Comparison of ENCODE assay signal across 9 cellular contexts in genomic region chrX:15930585-15930984, GRCh38.
DNase-seq lines count a peak whose midpoint lies in the region; ATAC-seq and TF ChIP-seq lines count a peak whose summit lies in the region.
"Had no signal": no experiment of that assay in that cellular context is flagged by ENCODE, and none has a peak within 500 bp of the region (broad histone marks: within the 10 kb centered on the region; RNA-seq: fewer than 3 reads in every experiment).

No MANE protein-coding gene starts in this region.

- H3K9me3 ChIP-seq in H9 (ENCODE audit: control insufficient read depth, low read depth, low read length) (no peaks in the 10 kb centered on the region), PC-9 (ENCODE audit: insufficient read depth, low read depth) (no peaks in the 10 kb centered on the region), hepatocyte (ENCODE audit: low read depth) (no peaks in the 10 kb centered on the region)

- H3K23me2 ChIP-seq in H9 (ENCODE audit: insufficient read length, low read depth, low read length, poor library complexity, severe bottlenecking) = no peaks in the 10 kb centered on the region

- intact Hi-C loops in PC-9 (cut with micrococcal nuclease; ENCODE audit: unreplicated experiment) = loop anchor here (2.0 to 5.0 kb wide), 3 partner anchors 192 to 740 kb away; partner anchors contain the start of gene GRPR

- no peak overlapping the region for H3K4me2 ChIP-seq in H9 (ENCODE audit: insufficient read depth, insufficient read length, low read length)
- H3K4me2 ChIP-seq in PC-9 = no peak overlapping the region
- no peak overlapping the region for H3K4me2 ChIP-seq in hepatocyte

- H3K18ac ChIP-seq in H9 (ENCODE audit: insufficient read length, low read depth, low read length) = no peak overlapping the region

- no peak overlapping the region for H2BK5ac ChIP-seq in H9 (ENCODE audit: insufficient read length, low read length)

- no peaks in the 10 kb centered on the region for H3K79me1 ChIP-seq in H9 (ENCODE audit: insufficient read depth, low read depth, low read length, poor library complexity, severe bottlenecking)

- H4K20me1 ChIP-seq in H9 (ENCODE audit: control insufficient read depth, insufficient read depth, insufficient read length) (no peaks in the 10 kb centered on the region), PC-9 (ENCODE audit: insufficient read depth) (no peaks in the 10 kb centered on the region), hepatocyte (ENCODE audit: insufficient read depth, poor library complexity, severe bottlenecking) (no peaks in the 10 kb centered on the region)

- no peaks in the 10 kb centered on the region for H3K27me3 ChIP-seq in H9 (ENCODE audit: insufficient read depth, low read length)
- no peaks in the 10 kb centered on the region for H3K27me3 ChIP-seq in PC-9 (ENCODE audit: insufficient read depth, low read depth)
- H3K27me3 ChIP-seq in hepatocyte = no peaks in the 10 kb centered on the region

- H3K14ac ChIP-seq in H9 (ENCODE audit: insufficient read depth, low read length) = no peak overlapping the region

- H4K5ac ChIP-seq in H9 (ENCODE audit: insufficient read length, low read depth, low read length) = no peak overlapping the region

- H3F3A ChIP-seq in PC-9 (ENCODE audit: insufficient read depth, low read depth) = no peaks in the 10 kb centered on the region

- no peaks in the 10 kb centered on the region for H3K36me3 ChIP-seq in PC-9 (ENCODE audit: low read depth)
- H3K36me3 ChIP-seq in hepatocyte (replicated peaks; ENCODE audit: insufficient read depth, low read depth) = no peaks in the 10 kb centered on the region

- POLR2A ChIA-PET in PC-9 (lab: Charles Lee; ENCODE audit: unreplicated experiment) = no interaction called here

- TF ChIP-seq CTCF in C4-2B (conservative IDR thresholded peaks at IDR 0.05) = peak; percentile 47
- peak; percentile 79 for TF ChIP-seq CTCF in H9 (conservative IDR thresholded peaks at IDR 0.05)
- peak; percentile 27; the same call in 1 of the 2 replicates for TF ChIP-seq CTCF in PC-9 (conservative IDR thresholded peaks at IDR 0.05)
- TF ChIP-seq CTCF in hepatocyte (IDR thresholded peaks at IDR 0.05; ENCODE audit: poor library complexity) = peak; percentile 58

- no peak overlapping the region for H3K4me3 Mint-ChIP-seq in H9
- H3K4me3 Mint-ChIP-seq: immature natural killer cell had no signal

- no peak overlapping the region for H3K9ac ChIP-seq in H9 (ENCODE audit: extremely low read depth, insufficient read length, low read length)

- no peak overlapping the region for H2BK20ac ChIP-seq in H9 (ENCODE audit: low read depth, low read length, poor library complexity, severe bottlenecking)

- no peaks in the 10 kb centered on the region for H3K27me3 Mint-ChIP-seq in H9 (ENCODE audit: low read depth)

- peaks cover 0 to 2% of the 10 kb centered on the region in 2 experiments; a peak in 2 of 5 replicates for H3K9me3 Mint-ChIP-seq in H9
- H3K9me3 Mint-ChIP-seq: immature natural killer cell had no signal

- H4K91ac ChIP-seq in H9 (ENCODE audit: insufficient read length, low read depth, low read length) = no peak overlapping the region

- DNase-seq in H9 (no peak), PC-9 (no peak), hepatocyte (ENCODE audit: low spot score) (peak; percentile 58), NCI-H2029 (lab: John Stamatoyannopoulos, UW) (no peak), NCI-H1436 (lab: John Stamatoyannopoulos, UW) (no peak)
- DNase-seq: immature natural killer cell had no signal

- H3K9me2 ChIP-seq in PC-9 (ENCODE audit: insufficient read depth) (no peaks in the 10 kb centered on the region), hepatocyte (replicated peaks; ENCODE audit: insufficient read depth) (no peaks in the 10 kb centered on the region)

- H3T11ph ChIP-seq in H9 (ENCODE audit: low read length) = no peak overlapping the region

- no peak overlapping the region for H3K56ac ChIP-seq in H9 (ENCODE audit: insufficient read length, low read depth, low read length)

- H2BK15ac ChIP-seq in H9 (ENCODE audit: low read depth, low read length) = no peak overlapping the region

- no peak overlapping the region for H3K4ac ChIP-seq in H9 (ENCODE audit: low read depth, low read length)

- peaks cover 7% of the 10 kb centered on the region for H3K4me1 ChIP-seq in H9 (ENCODE audit: insufficient read depth, low read length)
- H3K4me1 ChIP-seq in PC-9 (replicated peaks; ENCODE audit: insufficient read depth) = no peaks in the 10 kb centered on the region
- H3K4me1 ChIP-seq in hepatocyte (ENCODE audit: insufficient read depth) = peaks cover 24% of the 10 kb centered on the region

- H2AFZ ChIP-seq in H9 (ENCODE audit: low read length) = no peak overlapping the region
- H2AFZ ChIP-seq in PC-9 = no peak overlapping the region
- no peak overlapping the region for H2AFZ ChIP-seq in hepatocyte

- no peak overlapping the region for H2BK12ac ChIP-seq in H9 (ENCODE audit: insufficient read length, low read depth, low read length)

- peaks cover 0 to 6% (median 2%) of the 10 kb centered on the region in 3 experiments; a peak in 4 of 7 replicates for H3K36me3 Mint-ChIP-seq in H9 (ENCODE audit: insufficient read depth in 1 of 3, low read depth in 3 of 3)
- H3K36me3 Mint-ChIP-seq: immature natural killer cell had no signal

- H4K8ac ChIP-seq in H9 (replicated peaks; ENCODE audit: insufficient read length, low read depth, low read length) = no peak overlapping the region

- H3K4me3 ChIP-seq in PC-9 = no peak overlapping the region
- no peak overlapping the region for H3K4me3 ChIP-seq in hepatocyte

- BruUV-seq in PC-9 (replicated peaks; lab: Mats Ljungman, UMichigan) = no TSS peak

- no peak overlapping the region for H2BK120ac ChIP-seq in H9 (ENCODE audit: low read depth, low read length, poor library complexity, severe bottlenecking)

- no CpG with 5 or more reads among the region's 5 CpGs for WGBS in H9 (ENCODE audit: extremely low coverage, insufficient read length, low lambda C conversion rate)
- 5% methylated on average over 5 of the region's 5 CpGs for WGBS in hepatocyte (ENCODE audit: low lambda C conversion rate, missing lambda C conversion rate)

- CTCF ChIA-PET in PC-9 (lab: Charles Lee) = no interaction called here

- peak overlapping the region in 1 of 3 experiments; percentile 55; a peak in 1 of 7 replicates for H3K27ac Mint-ChIP-seq in H9
- H3K27ac Mint-ChIP-seq: immature natural killer cell had no signal

- no peak overlapping the region for H2AK5ac ChIP-seq in H9 (ENCODE audit: insufficient read length, low read length)

- no peak overlapping the region for H3K23ac ChIP-seq in H9 (ENCODE audit: insufficient read length, low read depth, low read length)

- H3K79me2 ChIP-seq in H9 (ENCODE audit: insufficient read depth, low read length) = no peaks in the 10 kb centered on the region
- no peaks in the 10 kb centered on the region for H3K79me2 ChIP-seq in PC-9 (ENCODE audit: low read depth)
- no peaks in the 10 kb centered on the region for H3K79me2 ChIP-seq in hepatocyte

- no peak overlapping the region for H3K27ac ChIP-seq in C4-2B
- H3K27ac ChIP-seq in H9 (ENCODE audit: insufficient read length, low read depth, low read length) = no peak overlapping the region
- no peak overlapping the region for H3K27ac ChIP-seq in PC-9
- H3K27ac ChIP-seq in hepatocyte = no peak overlapping the region

- ATAC-seq in GM18520 (IDR thresholded peaks at IDR 0.05; ENCODE audit: unreplicated experiment) (no peak), GM21528 (IDR thresholded peaks at IDR 0.05; ENCODE audit: low FRiP score, unreplicated experiment) (no peak)

- H3K4me1 Mint-ChIP-seq in H9 = peaks cover 27 to 40% of the 10 kb centered on the region in 2 experiments
- H3K4me1 Mint-ChIP-seq: immature natural killer cell had no signal

Comparison
In these comparisons a context has a peak if more than half of its experiments do, and no peak if none do; other contexts are left out.
1. CTCF ChIP-seq: peak in every context shown above with its lines; median percentile 79 in H9; 58 in hepatocyte; 47 in C4-2B; 27 in PC-9.